ENCODE assay signal across 29 cellular contexts in the genomic region with DNA sequence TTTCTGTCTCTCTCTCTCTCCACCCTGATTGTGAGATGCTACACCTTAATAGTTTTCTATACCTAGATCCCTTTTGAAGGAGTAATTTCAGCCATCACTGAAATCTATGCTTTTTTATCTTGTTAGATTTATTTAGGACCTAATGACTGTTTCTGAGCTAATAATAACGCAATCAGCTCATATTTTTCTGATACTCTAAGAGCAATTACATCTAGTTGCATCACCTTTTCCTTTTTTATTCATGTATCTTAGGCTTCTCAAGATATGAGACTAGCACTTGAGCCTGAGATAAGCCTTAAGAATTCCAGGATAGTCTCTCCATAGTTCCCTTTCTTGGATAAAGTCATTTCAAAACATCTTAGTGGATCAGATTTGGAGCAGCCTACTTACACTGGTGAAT.
"Had no signal": no experiment of that assay in that cellular context is flagged by ENCODE, and none has a peak within 500 bp of the region (broad histone marks: within the 10 kb centered on the region; RNA-seq: fewer than 3 reads in every experiment).

No MANE protein-coding gene starts in this region.

- H3K27ac Mint-ChIP-seq: mesothelial cell of epicardium; naive B cell; natural killer cell treated with Interleukin-12 subunit alpha and Interleukin-12 subunit beta and Interleukin-15 and Interleukin-18, amount 100 ng/mL, for 72 hours; progenitor cell of endocrine pancreas; type B pancreatic cell had no signal

- DNase-seq: dermis blood vessel endothelial cell; effector memory CD4-positive, alpha-beta T cell; foreskin melanocyte; glutamatergic neuron; heart right ventricle; hippocampal formation; left cardiac atrium; left lung; mesenchymal stem cell; mucosa of descending colon; naive B cell; sigmoid colon; stimulated activated CD4-positive, alpha-beta T cell treated with anti-CD3 and anti-CD28 coated beads, Interleukin-2, amount 100 ng/mL, for 24 hours; stimulated activated CD4-positive, alpha-beta T cell treated with anti-CD3 and anti-CD28 coated beads, Interleukin-4, amount 100 ng/mL, for 24 hours; stimulated activated naive CD8-positive, alpha-beta T cell treated with anti-CD3 and anti-CD28 coated beads, Interleukin-15, Interleukin-2, amounts not matched to agents 100 U/mL and 50 U/mL, for 24 hours; substantia nigra; testis; tibial artery had no signal

- H3K27ac ChIP-seq: coronary artery, heart right ventricle, left lung, neutrophil, parathyroid adenoma, sigmoid colon, testis, tibial artery had no signal

- H3K4me3 Mint-ChIP-seq: mesothelial cell of epicardium; natural killer cell treated with Interleukin-12 subunit alpha and Interleukin-12 subunit beta and Interleukin-15 and Interleukin-18, amount 100 ng/mL, for 72 hours; neural crest cell; stimulated activated effector memory CD8-positive, alpha-beta T cell treated with anti-CD3 and anti-CD28 coated beads, Interleukin-12 subunit alpha, Interleukin-12 subunit beta, amount 100 ng/mL, for 72 hours; type B pancreatic cell had no signal

- H3K4me1 ChIP-seq: heart right ventricle, left lung, parathyroid adenoma, sigmoid colon, testis, tibial artery had no signal

- H3K4me3 ChIP-seq: coronary artery, heart right ventricle, left lung, mucosa of descending colon, sigmoid colon, testis, tibial artery had no signal

- H3K4me1 Mint-ChIP-seq: mesothelial cell of epicardium; naive B cell; neural crest cell; stimulated activated effector memory CD8-positive, alpha-beta T cell treated with anti-CD3 and anti-CD28 coated beads, Interleukin-12 subunit alpha, Interleukin-12 subunit beta, amount 100 ng/mL, for 72 hours had no signal

- FAIRE-seq: endothelial cell of umbilical vein, islet of Langerhans had no signal

- H3K9me3 ChIP-seq: heart right ventricle, left lung, mucosa of descending colon, neutrophil, sigmoid colon, testis, tibial artery had no signal

- H2AFZ ChIP-seq: parathyroid adenoma had no signal

- H3K36me3 Mint-ChIP-seq: mesothelial cell of epicardium; naive B cell; natural killer cell treated with Interleukin-12 subunit alpha and Interleukin-12 subunit beta and Interleukin-15 and Interleukin-18, amount 100 ng/mL, for 72 hours; stimulated activated effector memory CD8-positive, alpha-beta T cell treated with anti-CD3 and anti-CD28 coated beads, Interleukin-12 subunit alpha, Interleukin-12 subunit beta, amount 100 ng/mL, for 72 hours; type B pancreatic cell had no signal

- H3K36me3 ChIP-seq: heart right ventricle, left lung, neutrophil, tibial artery had no signal

- H3K9ac ChIP-seq: parathyroid adenoma had no signal

- H3K9me3 Mint-ChIP-seq: naive B cell; natural killer cell treated with Interleukin-12 subunit alpha and Interleukin-12 subunit beta and Interleukin-15 and Interleukin-18, amount 100 ng/mL, for 72 hours; neural crest cell; stimulated activated effector memory CD8-positive, alpha-beta T cell treated with anti-CD3 and anti-CD28 coated beads, Interleukin-12 subunit alpha, Interleukin-12 subunit beta, amount 100 ng/mL, for 72 hours; type B pancreatic cell had no signal

- H3K27me3 ChIP-seq: heart right ventricle, left lung, sigmoid colon, testis, tibial artery had no signal

- H3K79me2 ChIP-seq: parathyroid adenoma had no signal

- H3K27me3 Mint-ChIP-seq: progenitor cell of endocrine pancreas, type B pancreatic cell had no signal
